12 cellular contexts compared by ENCODE assay signal in genomic region chr15:66748320-66748779, GRCh38. TPM values are rescaled to one million over a fixed set of nuclear protein-coding genes. Genes with fewer than 3 reads are reported as not detected.
DNase-seq lines count a peak whose midpoint lies in the region; ATAC-seq, FAIRE-seq and TF ChIP-seq lines count a peak whose summit lies in the region.
"Had no signal": no experiment of that assay in that cellular context is flagged by ENCODE, and none has a peak within 500 bp of the region (broad histone marks: within the 10 kb centered on the region; RNA-seq: fewer than 3 reads in every experiment).

No MANE protein-coding gene starts in this region.

- ATAC-seq in SK-N-SH treated with all-trans-retinoic acid at 6 μM for 48 hours (peak; percentile 83), GM21423 (IDR thresholded peaks at IDR 0.05; ENCODE audit: unreplicated experiment) (no peak)
- ATAC-seq: left colon had no signal

- TF ChIP-seq CTCF in foreskin fibroblast (IDR thresholded peaks at IDR 0.05; ENCODE audit: low read depth, low read length): no peak

- DNase-seq in GM03348 (ENCODE audit: low spot score): peak; percentile 53
- peak; percentile 75 to 85 for DNase-seq in foreskin fibroblast
- no peak for DNase-seq in GM19239 (ENCODE audit: insufficient read length, low spot score)
- DNase-seq in AML-193 (lab: John Stamatoyannopoulos, UW): no peak
- DNase-seq in NCI-H2029 treated with DMSO at 0.1 percent for 48 hours (lab: John Stamatoyannopoulos, UW): no peak
- DNase-seq: activated B cell treated with CpG ODN at 0.5 μM for 24 hours; DMS79 treated with DMSO at 0.1 percent for 48 hours; effector CD4-positive, alpha-beta T cell; left colon had no signal

- peak overlapping the region; percentile 59 for H3K9ac ChIP-seq in skeletal muscle satellite cell (ENCODE audit: low read depth, low read length)

- H3K27me3 ChIP-seq in skeletal muscle satellite cell (ENCODE audit: control insufficient read depth, insufficient read depth, low read length): no peaks in the 10 kb centered on the region

- no peak overlapping the region for H3K4me3 ChIP-seq in foreskin fibroblast (ENCODE audit: low read depth in 1 of 2, low read length in 2 of 2)
- H3K4me3 ChIP-seq in skeletal muscle satellite cell (ENCODE audit: low read length): peak overlapping the region; percentile 50

- no peaks in the 10 kb centered on the region for H3K9me3 ChIP-seq in skeletal muscle satellite cell (replicated peaks; ENCODE audit: low read length)

- peak overlapping the region; percentile 67 for H3K4me2 ChIP-seq in skeletal muscle satellite cell (ENCODE audit: low read length)

- H3K4me1 ChIP-seq in skeletal muscle satellite cell (ENCODE audit: control insufficient read depth, insufficient read depth, low read length): peaks cover 51% of the 10 kb centered on the region

- no peak for FAIRE-seq in GM19239 (lab: Jason Lieb, UNC)

- H3K36me3 ChIP-seq in skeletal muscle satellite cell (ENCODE audit: insufficient read depth, low read length): no peaks in the 10 kb centered on the region

TF ChIP-seq in SK-N-SH treated with all-trans-retinoic acid at 6 μM for 48 hours, 23 proteins besides CTCF, POLR2A, EP300 and RAD21:
- TF ChIP-seq CSDC2 (CRISPR knock-in tag; IDR thresholded peaks at IDR 0.05) (no peak), TCF4 (CRISPR knock-in tag; IDR thresholded peaks at IDR 0.05; ENCODE audit: borderline replicate concordance) (no peak), ZNF565 (CRISPR knock-in tag; conservative IDR thresholded peaks at IDR 0.05; ENCODE audit: low read depth) (no peak), ZC3H10 (CRISPR knock-in tag; IDR thresholded peaks at IDR 0.05) (no peak), ZFP30 (CRISPR knock-in tag; IDR thresholded peaks at IDR 0.05) (no peak), RARB (CRISPR knock-in tag; IDR thresholded peaks at IDR 0.05) (no peak), POU6F1 (CRISPR knock-in tag; IDR thresholded peaks at IDR 0.05; ENCODE audit: borderline replicate concordance, low read depth) (no peak), ESRRG (CRISPR knock-in tag; IDR thresholded peaks at IDR 0.05) (no peak), CREB5 (CRISPR knock-in tag; IDR thresholded peaks at IDR 0.05; ENCODE audit: low read depth) (peak; percentile 16; the same call in 1 of the 2 replicates), TSHZ2 (CRISPR knock-in tag; IDR thresholded peaks at IDR 0.05) (no peak), BACH2 (CRISPR knock-in tag; IDR thresholded peaks at IDR 0.05; ENCODE audit: borderline replicate concordance) (no peak), PPARA (CRISPR knock-in tag; IDR thresholded peaks at IDR 0.05; ENCODE audit: borderline replicate concordance) (no peak), ISL1 (CRISPR knock-in tag; IDR thresholded peaks at IDR 0.05) (peak; percentile 87), TOX (CRISPR knock-in tag; IDR thresholded peaks at IDR 0.05; ENCODE audit: borderline replicate concordance) (no peak), OSR1 (CRISPR knock-in tag; IDR thresholded peaks at IDR 0.05) (no peak), PATZ1 (CRISPR knock-in tag; IDR thresholded peaks at IDR 0.05; ENCODE audit: borderline replicate concordance) (peak; percentile 62; the same call in 1 of the 2 replicates), ZFP3 (CRISPR knock-in tag; IDR thresholded peaks at IDR 0.05) (no peak), ARNTL (CRISPR knock-in tag; IDR thresholded peaks at IDR 0.05; ENCODE audit: borderline replicate concordance, low read depth) (no peak)
- TF ChIP-seq, protein P1, sequence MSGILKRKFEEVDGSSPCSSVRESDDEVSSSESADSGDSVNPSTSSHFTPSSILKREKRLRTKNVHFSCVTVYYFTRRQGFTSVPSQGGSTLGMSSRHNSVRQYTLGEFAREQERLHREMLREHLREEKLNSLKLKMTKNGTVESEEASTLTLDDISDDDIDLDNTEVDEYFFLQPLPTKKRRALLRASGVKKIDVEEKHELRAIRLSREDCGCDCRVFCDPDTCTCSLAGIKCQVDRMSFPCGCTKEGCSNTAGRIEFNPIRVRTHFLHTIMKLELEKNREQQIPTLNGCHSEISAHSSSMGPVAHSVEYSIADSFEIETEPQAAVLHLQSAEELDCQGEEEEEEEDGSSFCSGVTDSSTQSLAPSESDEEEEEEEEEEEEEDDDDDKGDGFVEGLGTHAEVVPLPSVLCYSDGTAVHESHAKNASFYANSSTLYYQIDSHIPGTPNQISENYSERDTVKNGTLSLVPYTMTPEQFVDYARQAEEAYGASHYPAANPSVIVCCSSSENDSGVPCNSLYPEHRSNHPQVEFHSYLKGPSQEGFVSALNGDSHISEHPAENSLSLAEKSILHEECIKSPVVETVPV (CRISPR knock-in tag; IDR thresholded peaks at IDR 0.05): no peak

RNA-seq across cellular contexts. Expression of gene SMAD6, which starts 46.3 kb away (rescaled TPM):
- 9.6 and 15.9 TPM in 2 replicates for total RNA-seq in skeletal muscle satellite cell (2012; rRNA removed)

Comparison
In these comparisons a context has a peak if more than half of its experiments do, and no peak if none do; other contexts are left out.
1. DNase-seq: peak in GM03348 (single experiment) and foreskin fibroblast (2 of 2); none in GM19239 (single experiment), AML-193 (0 of 2) and NCI-H2029 treated with DMSO at 0.1 percent for 48 hours (single experiment).